8 cellular contexts compared by ENCODE assay signal in the genomic region with DNA sequence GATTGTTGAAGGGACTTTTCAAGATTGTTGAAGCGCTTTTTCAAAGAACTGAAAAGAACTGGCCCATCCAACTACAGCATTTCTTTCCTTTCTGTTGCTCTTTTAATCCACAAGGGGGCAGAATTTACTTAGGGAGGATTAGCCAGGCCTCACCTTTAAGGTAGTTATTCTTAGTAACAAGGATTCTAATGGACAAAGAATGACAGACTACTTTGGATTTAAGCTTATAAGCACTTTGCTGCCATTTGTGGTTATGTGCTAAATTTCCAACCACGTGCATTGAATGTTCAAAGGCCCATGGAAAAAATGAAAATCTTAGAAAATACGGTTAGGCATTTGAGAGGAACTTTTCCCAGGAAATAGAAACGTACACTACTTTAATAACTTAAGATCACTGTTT. TPM values are rescaled to one million over a fixed set of nuclear protein-coding genes. Genes with fewer than 3 reads are reported as not detected.
DNase-seq lines count a peak whose midpoint lies in the region; ATAC-seq, FAIRE-seq and TF ChIP-seq lines count a peak whose summit lies in the region.

No MANE protein-coding gene starts in this region.

- no peaks in the 10 kb centered on the region for H3K36me3 ChIP-seq in heart right ventricle

- intact Hi-C loops in heart right ventricle (cut with DNase I), result loop anchor here in 7 of 10 donors (1.0 to 10.0 kb wide), 6 partner anchors 135 to 383 kb away; no protein-coding TSS in a partner anchor

- no peak overlapping the region for H3K27ac Mint-ChIP-seq in WTC11

- 70 to 71% methylated on average over 4 of the region's 4 CpGs for WGBS in heart right ventricle, 2 donors

- CTCF ChIA-PET in WTC11 (lab: Charles Lee), result interaction anchor here (0.6 to 11.2 kb wide), 15 partner anchors 8 to 469 kb away, joined by 3 to 197 read pairs (median 4); no protein-coding TSS in a partner anchor

- ATAC-seq in WTC11 (peak; percentile 65), heart right ventricle (peak in 7 of 8 donors; percentile 46 to 80 (median 70)), HG03378 (IDR thresholded peaks at IDR 0.05; ENCODE audit: unreplicated experiment) (no peak)

- H3K4me3 Mint-ChIP-seq in WTC11, result no peak overlapping the region

- peaks cover 10% of the 10 kb centered on the region for H3K9me3 Mint-ChIP-seq in WTC11

- peaks cover 11% of the 10 kb centered on the region for H3K36me3 Mint-ChIP-seq in WTC11

- TF ChIP-seq CTCF in GM12865 (IDR thresholded peaks at IDR 0.05; ENCODE audit: insufficient read depth, low read depth, low read length, missing control alignments) (peak; percentile 58), WTC11 (IDR thresholded peaks at IDR 0.05) (peak; percentile 54), heart right ventricle (IDR thresholded peaks at IDR 0.05) (peak; percentile 62 to 83 (median 75))

- peak; percentile 54 for DNase-seq in GM12865 (ENCODE audit: low read depth)
- peak; percentile 65 for DNase-seq in NCI-H2029 treated with DMSO at 0.1 percent for 48 hours (lab: John Stamatoyannopoulos, UW)
- no peak for DNase-seq in WTC11 (ENCODE audit: low spot score)
- DNase-seq in heart right ventricle, result no peak
- DNase-seq in retina, result peak; percentile 52
- no peak for DNase-seq in GOT3 (lab: John Stamatoyannopoulos, UW)

- H3K27me3 ChIP-seq in heart right ventricle, result peaks cover 0 to 13% (median 3%) of the 10 kb centered on the region in 7 donors

- no peaks in the 10 kb centered on the region for H3K27me3 Mint-ChIP-seq in WTC11 (ENCODE audit: low read depth)

- POLR2A ChIA-PET in WTC11 (lab: Charles Lee), result no interaction called here

- H3K4me3 ChIP-seq in GM12865 (ENCODE audit: low read depth, low read length), result no peak overlapping the region
- H3K4me3 ChIP-seq in heart right ventricle, result no peak overlapping the region

- FAIRE-seq in A204.1 (lab: Jason Lieb, UNC), result peak; percentile 94

- peaks cover 0 to 15% (median 7%) of the 10 kb centered on the region in 11 donors for H3K9me3 ChIP-seq in heart right ventricle

- peaks cover 3% of the 10 kb centered on the region for H3K4me1 Mint-ChIP-seq in WTC11

- peaks cover 0 to 7% (median 0%) of the 10 kb centered on the region in 9 donors for H3K4me1 ChIP-seq in heart right ventricle

- peak overlapping the region in 1 of 10 donors; percentile 15 for H3K27ac ChIP-seq in heart right ventricle

TF ChIP-seq in WTC11, 78 proteins besides CTCF, POLR2A, EP300 and RAD21:
- peak; percentile 91 for TF ChIP-seq ZNF317 (CRISPR knock-in tag; IDR thresholded peaks at IDR 0.05; ENCODE audit: borderline replicate concordance, low read depth)
- TF ChIP-seq, protein P1, sequence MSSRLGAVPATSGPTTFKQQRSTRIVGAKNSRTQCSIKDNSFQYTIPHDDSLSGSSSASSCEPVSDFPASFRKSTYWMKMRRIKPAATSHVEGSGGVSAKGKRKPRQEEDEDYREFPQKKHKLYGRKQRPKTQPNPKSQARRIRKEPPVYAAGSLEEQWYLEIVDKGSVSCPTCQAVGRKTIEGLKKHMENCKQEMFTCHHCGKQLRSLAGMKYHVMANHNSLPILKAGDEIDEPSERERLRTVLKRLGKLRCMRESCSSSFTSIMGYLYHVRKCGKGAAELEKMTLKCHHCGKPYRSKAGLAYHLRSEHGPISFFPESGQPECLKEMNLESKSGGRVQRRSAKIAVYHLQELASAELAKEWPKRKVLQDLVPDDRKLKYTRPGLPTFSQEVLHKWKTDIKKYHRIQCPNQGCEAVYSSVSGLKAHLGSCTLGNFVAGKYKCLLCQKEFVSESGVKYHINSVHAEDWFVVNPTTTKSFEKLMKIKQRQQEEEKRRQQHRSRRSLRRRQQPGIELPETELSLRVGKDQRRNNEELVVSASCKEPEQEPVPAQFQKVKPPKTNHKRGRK (CRISPR knock-in tag; IDR thresholded peaks at IDR 0.05; ENCODE audit: borderline replicate concordance), result no peak

RNA-seq across cellular contexts. Expression of a gene that starts 49.5 kb away (rescaled TPM):
- 1,051 to 1,124 TPM (median 1,087 TPM) in 3 replicates for total RNA-seq in WTC11 (2021)
- 1,000 to 10,000 TPM in 7 of 10 donors, 100 to 1,000 TPM in 3; 700 to 1,440 (median 1,139) TPM for total RNA-seq in heart right ventricle
- 100 to 1,000 TPM in 1 of 2 donors, 10 to 100 TPM in 1; 52.9 to 860 TPM for polyA plus RNA-seq in heart right ventricle

Comparison
In these comparisons a context has a peak if more than half of its experiments do, and no peak if none do; other contexts are left out.
1. DNase-seq: peak in GM12865 (single experiment), NCI-H2029 treated with DMSO at 0.1 percent for 48 hours (single experiment) and retina (single experiment); none in WTC11 (single experiment), heart right ventricle (0 of 2) and GOT3 (single experiment).
2. Peak in every context shown above with its lines, with median percentiles within 50 percentile points of each other: CTCF ChIP-seq.